11 cellular contexts compared by ENCODE assay signal in the genomic region with DNA sequence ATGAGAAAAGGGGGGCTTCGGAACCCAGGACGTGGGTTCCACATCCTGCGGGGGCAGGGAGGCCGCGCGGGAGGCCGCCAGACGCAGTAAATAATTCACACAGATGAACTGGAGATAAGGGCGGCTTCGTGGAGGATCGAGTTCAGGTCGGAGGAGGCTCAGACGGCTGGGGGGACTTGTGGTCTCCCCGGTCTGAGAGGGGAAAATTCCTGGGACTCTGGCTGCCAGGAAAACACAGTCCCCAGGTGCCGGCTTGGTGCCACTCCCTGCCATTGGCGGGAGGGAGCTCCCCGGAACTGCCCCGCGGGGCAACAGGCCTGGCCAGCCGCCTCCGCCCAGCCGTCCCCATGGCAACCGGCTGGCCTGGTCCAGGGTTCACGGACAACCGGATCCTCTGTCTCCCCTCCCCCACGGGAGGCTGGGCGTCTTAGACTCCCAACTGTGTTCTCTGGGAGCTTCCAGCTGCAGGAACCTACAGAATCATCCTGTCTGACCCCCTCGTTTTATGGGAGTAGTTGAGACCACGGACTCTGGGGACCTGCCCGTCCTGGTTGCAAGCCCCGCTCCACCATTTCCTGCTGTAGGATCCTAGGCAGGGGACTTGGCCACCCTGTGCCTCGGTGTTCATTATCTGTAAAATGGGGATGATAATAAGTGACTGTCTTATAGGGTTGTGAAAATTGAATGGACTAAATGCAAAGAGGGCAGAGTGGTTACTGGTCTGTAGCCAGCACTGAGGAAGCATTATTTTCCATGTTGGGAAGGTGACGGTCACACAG. TPM values are rescaled to one million over a fixed set of nuclear protein-coding genes. Genes with fewer than 3 reads are reported as not detected.
DNase-seq lines count a peak whose midpoint lies in the region; ATAC-seq and TF ChIP-seq lines count a peak whose summit lies in the region.
"Had no signal": no experiment of that assay in that cellular context is flagged by ENCODE, and none has a peak within 500 bp of the region (broad histone marks: within the 10 kb centered on the region; RNA-seq: fewer than 3 reads in every experiment).

No MANE protein-coding gene starts in this region.

- H3K36me3 ChIP-seq in Panc1 (ENCODE audit: control insufficient read depth, insufficient read depth, low read length) (no peaks in the 10 kb centered on the region), neuronal stem cell (replicated peaks in 1 of 2; ENCODE audit: control insufficient read depth in 2 of 2, insufficient read depth in 2 of 2, low read length in 2 of 2) (no peaks in the 10 kb centered on the region)
- H3K36me3 ChIP-seq: HAP-1 had no signal

- H3K4me1 Mint-ChIP-seq in activated CD4-positive, alpha-beta T cell treated with anti-CD3 and anti-CD28 coated beads, Interleukin-2, amount 10 ng/mL, durations not matched to agents 24 days and 14 days: no peaks in the 10 kb centered on the region

- H3K4me1 ChIP-seq in Panc1 (ENCODE audit: control insufficient read depth, insufficient read depth, low read length) (peaks cover 13% of the 10 kb centered on the region), neuronal stem cell (ENCODE audit: control insufficient read depth in 2 of 2, insufficient read depth in 1 of 2, low read depth in 1 of 2, low read length in 2 of 2) (peaks cover 26 to 45% of the 10 kb centered on the region in 2 donors)

- H3K9ac ChIP-seq in neuronal stem cell (ENCODE audit: low read depth, low read length, poor library complexity): no peak overlapping the region

- in situ Hi-C loops in Panc1 (cut with HindIII; ENCODE audit: low pct_unique_long_range_greater_than_20kb, low sequenced_read_pairs): no loop called here
- in situ Hi-C loops in GM13977 (cut with MboI; ENCODE audit: low pct_unique_long_range_greater_than_20kb, low sequenced_read_pairs, unreplicated experiment): no loop called here

- DNase-seq in Daoy (ENCODE audit: low read depth) (peak; percentile 42), Panc1 (ENCODE audit: low read depth, low spot score) (no peak), glomerular visceral epithelial cell (ENCODE audit: extremely low spot score) (peak; percentile 59), neuronal stem cell (ENCODE audit: low spot score) (no peak), GM13977 (ENCODE audit: low spot score) (no peak), epidermal melanocyte (ENCODE audit: insufficient read length, low spot score) (no peak)
- DNase-seq in activated CD4-positive, alpha-beta T cell treated with anti-CD3 and anti-CD28 coated beads, Interleukin-2, amount 10 ng/mL, durations not matched to agents 24 days and 14 days: no peak
- DNase-seq: activated B cell treated with CpG ODN at 0.5 μM for 24 hours, MV-4-11 had no signal

- H2AK5ac ChIP-seq in neuronal stem cell (ENCODE audit: low read depth, low read length): no peak overlapping the region

- peak overlapping the region; percentile 46 for H3K18ac ChIP-seq in neuronal stem cell (ENCODE audit: low read length)

- H4K91ac ChIP-seq in neuronal stem cell (ENCODE audit: low read depth, low read length, poor library complexity): no peak overlapping the region

- H3K4me3 Mint-ChIP-seq in activated CD4-positive, alpha-beta T cell treated with anti-CD3 and anti-CD28 coated beads, Interleukin-2, amount 10 ng/mL, durations not matched to agents 24 days and 14 days: no peak overlapping the region
- H3K4me3 Mint-ChIP-seq: activated B cell treated with CpG ODN at 0.5 μM for 24 hours had no signal

- H3K27me3 ChIP-seq in Panc1 (ENCODE audit: control insufficient read depth, insufficient read depth, low read length): no peaks in the 10 kb centered on the region
- H3K27me3 ChIP-seq in neuronal stem cell (ENCODE audit: control insufficient read depth in 3 of 3, insufficient read depth in 3 of 3, low read depth in 1 of 3, low read length in 3 of 3): peaks cover 0 to 8% (median 3%) of the 10 kb centered on the region in 3 experiments

- ATAC-seq in Panc1: peak; percentile 61
- ATAC-seq in GM18907 (IDR thresholded peaks at IDR 0.05; ENCODE audit: unreplicated experiment): no peak

- peak overlapping the region; percentile 4 to 41; a peak in 2 of 4 replicates for H3K4me3 ChIP-seq in Panc1 (ENCODE audit: low read depth in 2 of 2, low read length in 2 of 2)
- H3K4me3 ChIP-seq in neuronal stem cell (ENCODE audit: low read length in 2 of 2): no peak overlapping the region
- H3K4me3 ChIP-seq: HAP-1 had no signal

- H3K36me3 Mint-ChIP-seq in activated CD4-positive, alpha-beta T cell treated with anti-CD3 and anti-CD28 coated beads, Interleukin-2, amount 10 ng/mL, durations not matched to agents 24 days and 14 days (ENCODE audit: low read depth): no peaks in the 10 kb centered on the region

- no CpG with 5 or more reads among the region's 33 CpGs for WGBS in neuronal stem cell (ENCODE audit: extremely low coverage in 2 of 2, insufficient read length in 2 of 2, insufficient replicate concordance in 1 of 2), 2 donors

- no peak overlapping the region for H2BK120ac ChIP-seq in neuronal stem cell (ENCODE audit: low read depth, low read length)

- intact Hi-C loops in Panc1 (cut with micrococcal nuclease; ENCODE audit: unreplicated experiment): no loop called here
- intact Hi-C loops in activated CD4-positive, alpha-beta T cell treated with anti-CD3 and anti-CD28 coated beads, Interleukin-2, amount 10 ng/mL, durations not matched to agents 24 days and 14 days (cut with micrococcal nuclease): no loop called here

- no peak overlapping the region for H2BK15ac ChIP-seq in neuronal stem cell (ENCODE audit: low read length)

- BruUV-seq in Panc1 (replicated peaks; lab: Mats Ljungman, UMichigan): no TSS peak

- peak overlapping the region; percentile 81 for H2AFZ ChIP-seq in neuronal stem cell (ENCODE audit: low read length)

- no peak overlapping the region for H4K8ac ChIP-seq in neuronal stem cell (ENCODE audit: low read depth, low read length)

- H2BK12ac ChIP-seq in neuronal stem cell (ENCODE audit: low read length): no peak overlapping the region

- peak overlapping the region; percentile 43 for H3K4me2 ChIP-seq in neuronal stem cell (ENCODE audit: insufficient read depth, low read length, poor library complexity, severe bottlenecking)

- peaks cover 66% of the 10 kb centered on the region for H3K27me3 Mint-ChIP-seq in activated CD4-positive, alpha-beta T cell treated with anti-CD3 and anti-CD28 coated beads, Interleukin-2, amount 10 ng/mL, durations not matched to agents 24 days and 14 days

- H3K27ac Mint-ChIP-seq in activated CD4-positive, alpha-beta T cell treated with anti-CD3 and anti-CD28 coated beads, Interleukin-2, amount 10 ng/mL, durations not matched to agents 24 days and 14 days: no peak overlapping the region
- H3K27ac Mint-ChIP-seq: activated B cell treated with CpG ODN at 0.5 μM for 24 hours had no signal

- POLR2A ChIA-PET in Panc1 (lab: Charles Lee): no interaction called here

- no peaks in the 10 kb centered on the region for H3K9me3 ChIP-seq in Panc1 (ENCODE audit: control insufficient read depth, insufficient read depth, low read depth, low read length)
- no peaks in the 10 kb centered on the region for H3K9me3 ChIP-seq in neuronal stem cell (replicated peaks in 1 of 2; ENCODE audit: control insufficient read depth in 2 of 2, insufficient read depth in 1 of 2, low read depth in 1 of 2, low read length in 2 of 2)
- H3K9me3 ChIP-seq: HAP-1 had no signal

- H3K14ac ChIP-seq in neuronal stem cell (ENCODE audit: low read length): no peak overlapping the region

- H3K23ac ChIP-seq in neuronal stem cell (ENCODE audit: low read depth, low read length, poor library complexity): no peak overlapping the region

- H3K79me1 ChIP-seq in neuronal stem cell (ENCODE audit: low read depth, low read length): no peaks in the 10 kb centered on the region

- H3K4ac ChIP-seq in neuronal stem cell (ENCODE audit: low read length): no peak overlapping the region

- TF ChIP-seq CTCF in Panc1 (IDR thresholded peaks at IDR 0.05): no peak
- no peak for TF ChIP-seq CTCF in GM13977 (IDR thresholded peaks at IDR 0.05; ENCODE audit: extremely low read depth, insufficient read depth, missing control alignments)

- no peaks in the 10 kb centered on the region for H3K9me3 Mint-ChIP-seq in activated CD4-positive, alpha-beta T cell treated with anti-CD3 and anti-CD28 coated beads, Interleukin-2, amount 10 ng/mL, durations not matched to agents 24 days and 14 days
- H3K9me3 Mint-ChIP-seq: activated B cell treated with CpG ODN at 0.5 μM for 24 hours had no signal

- no peak overlapping the region for H3K27ac ChIP-seq in Panc1 (ENCODE audit: low read length)
- no peak overlapping the region for H3K27ac ChIP-seq in neuronal stem cell (replicated peaks; ENCODE audit: low read length)

- CTCF ChIA-PET in Panc1 (lab: Charles Lee): no interaction called here

- H2BK5ac ChIP-seq in neuronal stem cell (ENCODE audit: low read length): no peak overlapping the region

RNA-seq across cellular contexts. Expression of gene CAMK2N1, which starts 9.6 kb away (rescaled TPM):
- 2.2 and 5.4 TPM in 2 replicates for total RNA-seq in Daoy (2014; rRNA removed; shearing (Covaris generic))
- 4.4 TPM for total RNA-seq in Panc1 (2021; ENCODE audit: unreplicated experiment)
- polyA plus RNA-seq in Panc1 (2012; ENCODE audit: insufficient read length): 2.9 TPM
- polyA plus RNA-seq in neuronal stem cell (2013, experiment 1 of 2): 61.9 TPM
- polyA plus RNA-seq in neuronal stem cell (2013, experiment 2 of 2): 63.1 TPM
- total RNA-seq in activated CD4-positive, alpha-beta T cell treated with anti-CD3 and anti-CD28 coated beads, Interleukin-2, amount 10 ng/mL, durations not matched to agents 24 days and 14 days: 1.3 and 1.8 TPM in 2 replicates

RNA-seq across cellular contexts. Expression of gene MUL1, which starts 31.5 kb away (rescaled TPM):
- 44.8 and 52.6 TPM in 2 replicates for total RNA-seq in Daoy (2014; rRNA removed; shearing (Covaris generic))
- total RNA-seq in Panc1 (2021; ENCODE audit: unreplicated experiment): 39.4 TPM
- 33.4 TPM for polyA plus RNA-seq in Panc1 (2012; ENCODE audit: insufficient read length)
- 10.7 TPM for polyA plus RNA-seq in neuronal stem cell (2013, experiment 1 of 2)
- 10.3 TPM for polyA plus RNA-seq in neuronal stem cell (2013, experiment 2 of 2)
- 19.1 and 19.4 TPM in 2 replicates for total RNA-seq in activated CD4-positive, alpha-beta T cell treated with anti-CD3 and anti-CD28 coated beads, Interleukin-2, amount 10 ng/mL, durations not matched to agents 24 days and 14 days

Comparison
In these comparisons a context has a peak if more than half of its experiments do, and no peak if none do; other contexts are left out.
1. DNase-seq: peak in Daoy (single experiment) and glomerular visceral epithelial cell (single experiment); none in Panc1 (single experiment), neuronal stem cell (single experiment), activated CD4-positive, alpha-beta T cell treated with anti-CD3 and anti-CD28 coated beads, Interleukin-2, amount 10 ng/mL, durations not matched to agents 24 days and 14 days (single experiment), GM13977 (single experiment) and epidermal melanocyte (single experiment).
2. H3K4me3 ChIP-seq: peak in Panc1 (2 of 2); none in neuronal stem cell (0 of 2).